ENCODE assay signal across 17 cellular contexts in genomic region chr6:84785676-84786075, GRCh38. TPM values are rescaled to one million over a fixed set of nuclear protein-coding genes. Genes with fewer than 3 reads are reported as not detected.
DNase-seq lines count a peak whose midpoint lies in the region; ATAC-seq and TF ChIP-seq lines count a peak whose summit lies in the region.
"Had no signal": no experiment of that assay in that cellular context is flagged by ENCODE, and none has a peak within 500 bp of the region (broad histone marks: within the 10 kb centered on the region; RNA-seq: fewer than 3 reads in every experiment).

No MANE protein-coding gene starts in this region.

- H2AFZ ChIP-seq in GM23338, result no peak overlapping the region

- H3K9me3 Mint-ChIP-seq in GM23338, result no peaks in the 10 kb centered on the region; the same call in 2 of the 3 replicates
- peaks cover 12% of the 10 kb centered on the region for H3K9me3 Mint-ChIP-seq in WTC11
- peaks cover 5% of the 10 kb centered on the region for H3K9me3 Mint-ChIP-seq in activated T-helper 17 cell treated with anti-CD3 and anti-CD28 coated beads, Interleukin-2, amount 50 U/mL, for 72 hours
- H3K9me3 Mint-ChIP-seq: HFFc6 had no signal

- H3K9me2 ChIP-seq in GM23338 (ENCODE audit: insufficient read depth), result no peaks in the 10 kb centered on the region

- no peak overlapping the region for H3K4me3 Mint-ChIP-seq in GM23338
- H3K4me3 Mint-ChIP-seq in WTC11, result no peak overlapping the region
- no peak overlapping the region for H3K4me3 Mint-ChIP-seq in activated T-helper 17 cell treated with anti-CD3 and anti-CD28 coated beads, Interleukin-2, amount 50 U/mL, for 72 hours
- H3K4me3 Mint-ChIP-seq: CD4-positive, CD25-positive, alpha-beta regulatory T cell; HFFc6; IgD-negative memory B cell had no signal

- H3K27ac Mint-ChIP-seq in GM23338 (no peak overlapping the region), WTC11 (no peak overlapping the region)
- H3K27ac Mint-ChIP-seq in activated T-helper 17 cell treated with anti-CD3 and anti-CD28 coated beads, Interleukin-2, amount 50 U/mL, for 72 hours, result no peak overlapping the region
- H3K27ac Mint-ChIP-seq: CD4-positive, CD25-positive, alpha-beta regulatory T cell; HFFc6 had no signal

- no peaks in the 10 kb centered on the region for H3K27me3 Mint-ChIP-seq in GM23338 (ENCODE audit: insufficient read depth, low read depth, poor library complexity)
- H3K27me3 Mint-ChIP-seq in WTC11 (ENCODE audit: low read depth), result peaks cover 51% of the 10 kb centered on the region
- H3K27me3 Mint-ChIP-seq in activated T-helper 17 cell treated with anti-CD3 and anti-CD28 coated beads, Interleukin-2, amount 50 U/mL, for 72 hours, result no peaks in the 10 kb centered on the region
- H3K27me3 Mint-ChIP-seq: CD4-positive, CD25-positive, alpha-beta regulatory T cell; IgD-negative memory B cell had no signal

- POLR2A ChIA-PET in WTC11 (lab: Charles Lee), result no interaction called here

- peak; percentile 40; the same call in 2 of the 3 replicates for ATAC-seq in GM23338
- ATAC-seq in WTC11, result peak; percentile 63
- ATAC-seq in activated T-helper 17 cell treated with anti-CD3 and anti-CD28 coated beads, Interleukin-2, amount 50 U/mL, for 72 hours (replicated peaks), result no peak
- no peak for ATAC-seq in HG03139 (IDR thresholded peaks at IDR 0.05; ENCODE audit: unreplicated experiment)
- ATAC-seq: GM12878 had no signal

- peak; percentile 64 for DNase-seq in AG20443 (ENCODE audit: low spot score)
- DNase-seq in GM23338 (ENCODE audit: low spot score), result peak; percentile 35
- no peak for DNase-seq in WTC11 (ENCODE audit: low spot score)
- DNase-seq in fibroblast of the aortic adventitia (ENCODE audit: low read depth), result peak; percentile 51
- DNase-seq in hypothalamus (lab: John Stamatoyannopoulos, UW), result no peak
- DNase-seq in RPMI8226, result no peak
- DNase-seq: CD4-positive, CD25-positive, alpha-beta regulatory T cell; DMS53; HFFc6; KG1 had no signal

- no peaks in the 10 kb centered on the region for H4K20me1 ChIP-seq in GM23338 (replicated peaks; ENCODE audit: insufficient read depth)
- H4K20me1 ChIP-seq: BLaER1 treated with 17β-estradiol and CSF1 and Interleukin-3, amounts not matched to agents 10 nM and 100 nM had no signal

- no peaks in the 10 kb centered on the region for H3F3A ChIP-seq in GM23338 (replicated peaks; ENCODE audit: low read depth)

- H3K4me2 ChIP-seq in GM23338, result no peak overlapping the region
- H3K4me2 ChIP-seq: BLaER1 treated with 17β-estradiol and CSF1 and Interleukin-3, amounts not matched to agents 10 nM and 100 nM had no signal

- H3K36me3 Mint-ChIP-seq in GM23338 (ENCODE audit: low read depth) (no peaks in the 10 kb centered on the region), WTC11 (no peaks in the 10 kb centered on the region)
- no peaks in the 10 kb centered on the region for H3K36me3 Mint-ChIP-seq in activated T-helper 17 cell treated with anti-CD3 and anti-CD28 coated beads, Interleukin-2, amount 50 U/mL, for 72 hours (ENCODE audit: low read depth)
- H3K36me3 Mint-ChIP-seq: CD4-positive, CD25-positive, alpha-beta regulatory T cell; IgD-negative memory B cell had no signal

- H3K4me1 Mint-ChIP-seq in GM23338 (peaks cover 7% of the 10 kb centered on the region; the same call in 2 of the 3 replicates), WTC11 (peaks cover 8% of the 10 kb centered on the region)
- H3K4me1 Mint-ChIP-seq in activated T-helper 17 cell treated with anti-CD3 and anti-CD28 coated beads, Interleukin-2, amount 50 U/mL, for 72 hours, result no peaks in the 10 kb centered on the region
- H3K4me1 Mint-ChIP-seq: CD4-positive, CD25-positive, alpha-beta regulatory T cell; IgD-negative memory B cell had no signal

- H3K4me1 ChIP-seq in GM23338 (ENCODE audit: insufficient read depth), result peaks cover 4% of the 10 kb centered on the region; the same call in 1 of the 2 replicates
- H3K4me1 ChIP-seq: BLaER1 treated with 17β-estradiol and CSF1 and Interleukin-3, amounts not matched to agents 10 nM and 100 nM; HAP-1 had no signal

- no peak for TF ChIP-seq CTCF in GM23338 (conservative IDR thresholded peaks at IDR 0.05; ENCODE audit: low read depth in 2 of 2)
- no peak for TF ChIP-seq CTCF in WTC11 (IDR thresholded peaks at IDR 0.05)
- TF ChIP-seq CTCF in fibroblast of the aortic adventitia (IDR thresholded peaks at IDR 0.05; ENCODE audit: insufficient read depth, low read length), result no peak

- CTCF ChIA-PET in WTC11 (lab: Charles Lee), result no interaction called here

- H3K27ac ChIP-seq in GM23338 (ENCODE audit: low read depth), result no peak overlapping the region
- H3K27ac ChIP-seq: BLaER1 treated with 17β-estradiol and CSF1 and Interleukin-3, amounts not matched to agents 10 nM and 100 nM had no signal

- no peak overlapping the region for H3K4me3 ChIP-seq in GM23338
- H3K4me3 ChIP-seq in fibroblast of the aortic adventitia (ENCODE audit: low read depth, low read length), result no peak overlapping the region
- H3K4me3 ChIP-seq: BLaER1 treated with 17β-estradiol and CSF1 and Interleukin-3, amounts not matched to agents 10 nM and 100 nM; GM12878; HAP-1 had no signal

- no peaks in the 10 kb centered on the region for H3K79me2 ChIP-seq in GM23338 (replicated peaks; ENCODE audit: insufficient read depth)

- no peaks in the 10 kb centered on the region for H3K36me3 ChIP-seq in GM23338 (ENCODE audit: insufficient read depth)
- H3K36me3 ChIP-seq: BLaER1 treated with 17β-estradiol and CSF1 and Interleukin-3, amounts not matched to agents 10 nM and 100 nM; HAP-1 had no signal

- no peaks in the 10 kb centered on the region for H3K27me3 ChIP-seq in GM23338 (ENCODE audit: insufficient read depth)

TF ChIP-seq in GM23338, 12 proteins besides CTCF, POLR2A, EP300 and RAD21 (continues in another document):
- no peak for TF ChIP-seq STAT1 (IDR thresholded peaks at IDR 0.05; ENCODE audit: unreplicated experiment)
- no peak for TF ChIP-seq CREB1 (CRISPR knock-in tag; IDR thresholded peaks at IDR 0.05; ENCODE audit: low read depth)
- no peak for TF ChIP-seq POLR2AphosphoS5 (IDR thresholded peaks at IDR 0.05; ENCODE audit: low read depth)
- no peak for TF ChIP-seq ETS1 (IDR thresholded peaks at IDR 0.05)
- no peak for TF ChIP-seq NANOG (IDR thresholded peaks at IDR 0.05; ENCODE audit: borderline replicate concordance)
- no peak for TF ChIP-seq JUNB (IDR thresholded peaks at IDR 0.05; ENCODE audit: unreplicated experiment)

TF ChIP-seq in WTC11, 78 proteins besides CTCF, POLR2A, EP300 and RAD21 (continues in another document):
- TF ChIP-seq ZNF281 (CRISPR knock-in tag; IDR thresholded peaks at IDR 0.05) (no peak), FOXK1 (CRISPR knock-in tag; IDR thresholded peaks at IDR 0.05) (no peak), ZNF317 (CRISPR knock-in tag; IDR thresholded peaks at IDR 0.05; ENCODE audit: borderline replicate concordance, low read depth) (no peak), ARID4B (CRISPR knock-in tag; IDR thresholded peaks at IDR 0.05; ENCODE audit: borderline replicate concordance) (no peak)

RNA-seq across cellular contexts. Expression of gene TBX18, which starts 21.3 kb away (rescaled TPM):
- total RNA-seq in GM23338 (2014; rRNA removed; shearing (Covaris generic)), result 0.03 TPM in 1 of 2 replicates, not detected in the other
- polyA plus RNA-seq in GM23338 (2016; fragmentation: Nextera tagmentation; extraction: Ambion mirVana), result not detected in 2 replicates
- 0.15 TPM in 1 of 3 replicates, not detected in the others for total RNA-seq in WTC11 (2021)
- total RNA-seq in fibroblast of the aortic adventitia (ENCODE audit: low replicate concordance), result 16.1 and 27.1 TPM in 2 replicates
- total RNA-seq in activated T-helper 17 cell treated with anti-CD3 and anti-CD28 coated beads, Interleukin-2, amount 50 U/mL, for 72 hours, result not detected
- total RNA-seq: CD4-positive, CD25-positive, alpha-beta regulatory T cell; H1 had no signal
- polyA plus RNA-seq: CD4-positive, CD25-positive, alpha-beta regulatory T cell; IgD-negative memory B cell had no signal

Comparison
In these comparisons a context has a peak if more than half of its experiments do, and no peak if none do; other contexts are left out.
1. DNase-seq: peak in AG20443 (single experiment), GM23338 (single experiment) and fibroblast of the aortic adventitia (single experiment); none in WTC11 (single experiment), hypothalamus (0 of 51) and RPMI8226 (single experiment).
2. ATAC-seq: peak in GM23338 (single experiment) and WTC11 (single experiment); none in activated T-helper 17 cell treated with anti-CD3 and anti-CD28 coated beads, Interleukin-2, amount 50 U/mL, for 72 hours (single experiment) and HG03139 (single experiment).
3. RNA of gene TBX18, which starts 21.3 kb away (total RNA-seq): 16.1 to 27.1 TPM in fibroblast of the aortic adventitia; 0.15 TPM in WTC11, 0.03 TPM in GM23338 and not detected in activated T-helper 17 cell treated with anti-CD3 and anti-CD28 coated beads, Interleukin-2, amount 50 U/mL, for 72 hours; every median in the first group is over 10 times any median in the second.